10 cellular contexts compared by ENCODE assay signal in the genomic region with DNA sequence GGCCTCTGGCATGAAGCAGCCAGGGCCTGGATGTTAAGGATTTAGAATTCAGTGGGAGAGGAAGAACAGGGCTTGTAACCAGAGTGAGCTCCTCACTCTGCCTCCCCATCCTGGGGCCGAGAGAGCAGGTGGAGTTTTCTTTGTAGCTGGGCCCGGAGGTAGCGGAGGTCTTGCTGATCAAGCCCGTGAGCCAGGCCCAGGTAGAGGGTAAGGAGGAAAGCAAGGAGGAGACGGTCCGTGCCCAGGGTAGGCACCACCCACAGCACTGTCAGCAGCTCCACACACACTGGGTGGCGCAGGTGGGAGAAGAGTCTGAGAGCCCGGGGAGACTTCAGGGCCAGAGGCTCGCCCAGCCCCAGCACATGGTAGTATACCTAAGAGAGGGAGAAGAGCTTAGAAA. TPM values are rescaled to one million over a fixed set of nuclear protein-coding genes. Genes with fewer than 3 reads are reported as not detected.
DNase-seq lines count a peak whose midpoint lies in the region; ATAC-seq and TF ChIP-seq lines count a peak whose summit lies in the region.
"Had no signal": no experiment of that assay in that cellular context is flagged by ENCODE, and none has a peak within 500 bp of the region (broad histone marks: within the 10 kb centered on the region; RNA-seq: fewer than 3 reads in every experiment).

No MANE protein-coding gene starts in this region.

- H3K9me2 ChIP-seq in DOHH2 (replicated peaks; ENCODE audit: control insufficient read depth, low read length) = no peaks in the 10 kb centered on the region
- H3K9me2 ChIP-seq in OCI-LY1 (ENCODE audit: low read depth, low read length) = no peaks in the 10 kb centered on the region

- H3K9me3 ChIP-seq in DOHH2 (ENCODE audit: control insufficient read depth, insufficient read depth, low read length) = no peaks in the 10 kb centered on the region
- no peaks in the 10 kb centered on the region for H3K9me3 ChIP-seq in OCI-LY1 (ENCODE audit: low read length)

- no peak for ATAC-seq in GM21381 (IDR thresholded peaks at IDR 0.05; ENCODE audit: unreplicated experiment)

- peaks cover 43% of the 10 kb centered on the region for H3K4me1 ChIP-seq in DOHH2 (ENCODE audit: control insufficient read depth, low read length)
- peaks cover 66% of the 10 kb centered on the region for H3K4me1 ChIP-seq in OCI-LY1 (ENCODE audit: insufficient read depth, low read length, severe bottlenecking)
- peaks cover 33% of the 10 kb centered on the region for H3K4me1 ChIP-seq in rectal smooth muscle tissue (ENCODE audit: control insufficient read depth, insufficient read depth, low read length)

- H3K9ac ChIP-seq in OCI-LY1 (ENCODE audit: low read length) (peak overlapping the region; percentile 95; the same call in 1 of the 2 replicates), rectal smooth muscle tissue (ENCODE audit: low read length) (no peak overlapping the region)

- H3K4me1 Mint-ChIP-seq in endothelial cell (ENCODE audit: unreplicated experiment) = peaks cover 49% of the 10 kb centered on the region

- H3K9me3 Mint-ChIP-seq in endothelial cell (ENCODE audit: unreplicated experiment) = no peaks in the 10 kb centered on the region

- H3K79me2 ChIP-seq in DOHH2 (ENCODE audit: control insufficient read depth, low read length) = peaks cover 66% of the 10 kb centered on the region
- H3K79me2 ChIP-seq in OCI-LY1 (ENCODE audit: insufficient read depth, low read length) = peaks cover 19% of the 10 kb centered on the region

- peak overlapping the region; percentile 89 for H3K27ac Mint-ChIP-seq in endothelial cell (ENCODE audit: unreplicated experiment)

- peak overlapping the region; percentile 90 for H3K27ac ChIP-seq in DOHH2 (ENCODE audit: low read depth, low read length)
- peak overlapping the region; percentile 95 for H3K27ac ChIP-seq in OCI-LY1 (ENCODE audit: low read depth, low read length, poor library complexity, severe bottlenecking)
- peak overlapping the region; percentile 99 for H3K27ac ChIP-seq in rectal smooth muscle tissue (ENCODE audit: low read depth, low read length)

- DNase-seq in endothelial cell (ENCODE audit: low spot score) (no peak), MV-4-11 (lab: John Stamatoyannopoulos, UW) (no peak), nucleus accumbens (lab: John Stamatoyannopoulos, UW) (no peak), DMS 273 (lab: John Stamatoyannopoulos, UW; ENCODE audit: unreplicated experiment) (no peak)
- DNase-seq: NCI-H1417; stimulated activated naive CD4-positive, alpha-beta T cell had no signal

- H3K4me3 ChIP-seq in DOHH2 (ENCODE audit: low read length) = peak overlapping the region; percentile 88
- peak overlapping the region; percentile 87 for H3K4me3 ChIP-seq in OCI-LY1 (ENCODE audit: low read depth, low read length, poor library complexity, severe bottlenecking)
- no peak overlapping the region for H3K4me3 ChIP-seq in rectal smooth muscle tissue (ENCODE audit: low read length)

- TF ChIP-seq CTCF in DOHH2 (IDR thresholded peaks at IDR 0.05; ENCODE audit: low read depth, low read length, poor library complexity, severe bottlenecking) (peak; percentile 59), OCI-LY1 (IDR thresholded peaks at IDR 0.05; ENCODE audit: low read length) (peak; percentile 38; the same call in 1 of the 2 replicates), endothelial cell (IDR thresholded peaks at IDR 0.05; ENCODE audit: unreplicated experiment) (no peak)

- H3K27me3 ChIP-seq in DOHH2 (ENCODE audit: control insufficient read depth, low read length) (no peaks in the 10 kb centered on the region), OCI-LY1 (ENCODE audit: insufficient read depth, low read length) (no peaks in the 10 kb centered on the region), rectal smooth muscle tissue (ENCODE audit: control insufficient read depth, insufficient read depth, low read length) (no peaks in the 10 kb centered on the region)

- H3K4me2 ChIP-seq in DOHH2 (ENCODE audit: low read length) = peak overlapping the region; percentile 82
- H3K4me2 ChIP-seq in OCI-LY1 (ENCODE audit: low read length) = peak overlapping the region; percentile 75

- peaks cover 25% of the 10 kb centered on the region for H3K36me3 Mint-ChIP-seq in endothelial cell (ENCODE audit: low read depth, unreplicated experiment)

- no peak overlapping the region for H2AFZ ChIP-seq in OCI-LY1 (ENCODE audit: low read length)

- H3F3A ChIP-seq in DOHH2 (ENCODE audit: control insufficient read depth, insufficient read depth) = peaks cover 24% of the 10 kb centered on the region
- H3F3A ChIP-seq in OCI-LY1 (ENCODE audit: insufficient read depth, low read length) = peaks cover 14% of the 10 kb centered on the region

- H4K20me1 ChIP-seq in DOHH2 (ENCODE audit: control insufficient read depth, insufficient read depth, low read depth, low read length) (no peaks in the 10 kb centered on the region), OCI-LY1 (ENCODE audit: insufficient read depth, low read length) (no peaks in the 10 kb centered on the region)

- H3K36me3 ChIP-seq in DOHH2 (ENCODE audit: control insufficient read depth, low read length) (peaks cover 49% of the 10 kb centered on the region), OCI-LY1 (ENCODE audit: insufficient read depth, low read length) (no peaks in the 10 kb centered on the region), rectal smooth muscle tissue (ENCODE audit: control insufficient read depth, insufficient read depth, low read length) (no peaks in the 10 kb centered on the region)

- peak overlapping the region; percentile 99 for H3K4me3 Mint-ChIP-seq in endothelial cell (ENCODE audit: unreplicated experiment)

- peaks cover 23% of the 10 kb centered on the region for H3K27me3 Mint-ChIP-seq in endothelial cell (ENCODE audit: unreplicated experiment)

RNA-seq across cellular contexts. Expression of a gene that starts 2.1 kb away (rescaled TPM):
- total RNA-seq in endothelial cell (ENCODE audit: unreplicated experiment) = 285 TPM

RNA-seq across cellular contexts. Expression of a gene that starts 2.2 kb away (rescaled TPM):
- 26.0 TPM for total RNA-seq in endothelial cell (ENCODE audit: unreplicated experiment)

RNA-seq across cellular contexts. Expression of a gene that starts 15.8 kb away (rescaled TPM):
- 38.5 TPM for total RNA-seq in endothelial cell (ENCODE audit: unreplicated experiment)

RNA-seq across cellular contexts. Expression of a gene that starts 28.5 kb away (rescaled TPM):
- total RNA-seq in endothelial cell (ENCODE audit: unreplicated experiment) = 51.7 TPM

RNA-seq across cellular contexts. Expression of a gene that starts 31.6 kb away (rescaled TPM):
- total RNA-seq in endothelial cell (ENCODE audit: unreplicated experiment) = 1,094 TPM
